ENCODE assay signal across 12 cellular contexts in the genomic region with DNA sequence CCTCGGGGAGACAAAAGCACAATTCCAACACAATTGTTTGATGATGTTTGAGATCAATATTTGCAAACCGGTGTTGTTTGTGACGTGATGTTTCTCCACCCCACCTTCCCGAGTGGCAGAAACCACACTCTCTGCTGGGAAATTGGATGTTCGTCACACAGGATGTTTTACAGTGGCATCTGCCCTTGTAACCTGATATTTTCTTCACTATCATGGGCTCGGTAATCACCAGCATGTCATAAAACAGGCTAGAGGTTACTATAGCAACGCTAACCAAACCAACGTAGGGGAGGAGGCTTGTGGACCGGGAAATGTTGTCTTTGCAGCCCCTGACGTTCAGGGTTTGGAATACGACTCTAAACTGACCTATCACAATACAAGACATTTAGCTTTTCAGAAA.
A peak's percentile ranks its signal among the peaks of the same experiment; 100 is the strongest.
DNase-seq lines count a peak whose midpoint lies in the region; ATAC-seq and TF ChIP-seq lines count a peak whose summit lies in the region.
"Had no signal": no experiment of that assay in that cellular context is flagged by ENCODE, and none has a peak within 500 bp of the region (broad histone marks: within the 10 kb centered on the region; RNA-seq: fewer than 3 reads in every experiment).

No MANE protein-coding gene starts in this region.

- no peak overlapping the region for H3K14ac ChIP-seq in mesenchymal stem cell (ENCODE audit: low read length in 2 of 2)

- no peaks in the 10 kb centered on the region for H3K79me1 ChIP-seq in mesenchymal stem cell (replicated peaks; ENCODE audit: low read length, poor library complexity, severe bottlenecking)

- no peak overlapping the region for H2BK5ac ChIP-seq in mesenchymal stem cell (ENCODE audit: low read depth, low read length, poor library complexity, severe bottlenecking)

- TF ChIP-seq CTCF in sigmoid colon (IDR thresholded peaks at IDR 0.05) = no peak

- no peak for TF ChIP-seq POLR2A in sigmoid colon (IDR thresholded peaks at IDR 0.05)

- H3K4me1 ChIP-seq in mesenchymal stem cell (ENCODE audit: control insufficient read depth, insufficient read depth, low read depth, low read length) (peaks cover 5% of the 10 kb centered on the region), sigmoid colon (peaks cover 0 to 7% (median 2%) of the 10 kb centered on the region in 4 donors)

- no peak overlapping the region for H3K4me3 Mint-ChIP-seq in T-helper 2 cell treated with Interferon-gamma antibody and Interleukin-4, amounts not matched to agents 5 μg/mL and 100 μg/mL, for 36 hours
- H3K4me3 Mint-ChIP-seq: CD8-positive, alpha-beta T cell had no signal

- no peak overlapping the region for H2BK15ac ChIP-seq in mesenchymal stem cell (ENCODE audit: low read depth, poor library complexity, severe bottlenecking)

- H3K9ac ChIP-seq in mesenchymal stem cell (ENCODE audit: low read length) = no peak overlapping the region

- H4K91ac ChIP-seq in mesenchymal stem cell (ENCODE audit: low read length) = no peak overlapping the region

- H3K27ac Mint-ChIP-seq in T-helper 2 cell treated with Interferon-gamma antibody and Interleukin-4, amounts not matched to agents 5 μg/mL and 100 μg/mL, for 36 hours = no peak overlapping the region
- H3K27ac Mint-ChIP-seq: CD8-positive, alpha-beta T cell had no signal

- no peak overlapping the region for H3K4me3 ChIP-seq in mesenchymal stem cell (ENCODE audit: insufficient read depth in 1 of 2, low read depth in 1 of 2, low read length in 2 of 2)
- H3K4me3 ChIP-seq in sigmoid colon = no peak overlapping the region

- H2BK120ac ChIP-seq in mesenchymal stem cell (ENCODE audit: low read depth, low read length) = no peak overlapping the region

- H3K27ac ChIP-seq in mesenchymal stem cell (ENCODE audit: low read length, poor library complexity, severe bottlenecking) (no peak overlapping the region), sigmoid colon (no peak overlapping the region)

- no peak overlapping the region for H4K8ac ChIP-seq in mesenchymal stem cell (ENCODE audit: low read length)

- DNase-seq in DMS153 (lab: John Stamatoyannopoulos, UW) = peak; percentile 99
- peak; percentile 75 for DNase-seq in NCI-H187 treated with DMSO at 0.1 percent for 48 hours (lab: John Stamatoyannopoulos, UW)
- DNase-seq in SW480 (ENCODE audit: low spot score) = peak; percentile 80
- DNase-seq in mesenchymal stem cell = peak; percentile 87
- DNase-seq in activated CD4-positive, CD25-positive, alpha-beta regulatory T cell treated with anti-CD3 and anti-CD28 coated beads, Interleukin-2, amount 50 U/mL, for 72 hours = no peak
- no peak for DNase-seq in T-helper 2 cell treated with Interferon-gamma antibody and Interleukin-4, amounts not matched to agents 5 μg/mL and 100 μg/mL, for 36 hours (ENCODE audit: low spot score)
- no peak for DNase-seq in sigmoid colon
- DNase-seq: activated gamma-delta T cell treated with Interleukin-2 at 50 U/mL for 16 hours; CD8-positive, alpha-beta T cell; midbrain; T-helper 2 cell had no signal

- H3K4me2 ChIP-seq in mesenchymal stem cell (ENCODE audit: low read length, poor library complexity, severe bottlenecking) = no peak overlapping the region

- H3K18ac ChIP-seq in mesenchymal stem cell (ENCODE audit: low read depth in 1 of 2, low read length in 2 of 2) = no peak overlapping the region

- no peak overlapping the region for H3K4ac ChIP-seq in mesenchymal stem cell (ENCODE audit: low read depth in 1 of 2, low read length in 2 of 2)

- no peak overlapping the region for H2AFZ ChIP-seq in mesenchymal stem cell (ENCODE audit: low read depth, low read length)

- intact Hi-C loops in sigmoid colon (cut with DNase I) = no loop called here

- no peaks in the 10 kb centered on the region for H3K4me1 Mint-ChIP-seq in T-helper 2 cell treated with Interferon-gamma antibody and Interleukin-4, amounts not matched to agents 5 μg/mL and 100 μg/mL, for 36 hours (ENCODE audit: low read depth)

- no peaks in the 10 kb centered on the region for H3K9me3 Mint-ChIP-seq in T-helper 2 cell treated with Interferon-gamma antibody and Interleukin-4, amounts not matched to agents 5 μg/mL and 100 μg/mL, for 36 hours
- H3K9me3 Mint-ChIP-seq: CD8-positive, alpha-beta T cell had no signal

- no peaks in the 10 kb centered on the region for H3K36me3 ChIP-seq in mesenchymal stem cell (ENCODE audit: control insufficient read depth in 1 of 2, insufficient read depth in 2 of 2, low read depth in 1 of 2, low read length in 2 of 2)
- no peaks in the 10 kb centered on the region for H3K36me3 ChIP-seq in sigmoid colon

- WGBS in mesenchymal stem cell = 45% methylated on average over 11 of the region's 11 CpGs
- 8 to 27% methylated on average over 11 of the region's 11 CpGs for WGBS in sigmoid colon, 2 donors

- no peak for ATAC-seq in HG03521 (IDR thresholded peaks at IDR 0.05; ENCODE audit: unreplicated experiment)
- ATAC-seq: CD8-positive, alpha-beta T cell had no signal

- TF ChIP-seq EP300 in sigmoid colon (IDR thresholded peaks at IDR 0.05) = no peak

- no peak overlapping the region for H2AK5ac ChIP-seq in mesenchymal stem cell (ENCODE audit: low read length, severe bottlenecking)

- H3K23ac ChIP-seq in mesenchymal stem cell (ENCODE audit: low read length in 2 of 2) = no peak overlapping the region

- H2BK12ac ChIP-seq in mesenchymal stem cell (ENCODE audit: low read length in 2 of 2) = no peak overlapping the region

- no peaks in the 10 kb centered on the region for H3K36me3 Mint-ChIP-seq in T-helper 2 cell treated with Interferon-gamma antibody and Interleukin-4, amounts not matched to agents 5 μg/mL and 100 μg/mL, for 36 hours (ENCODE audit: low read depth)
- H3K36me3 Mint-ChIP-seq: CD8-positive, alpha-beta T cell had no signal

- H3K27me3 Mint-ChIP-seq in T-helper 2 cell treated with Interferon-gamma antibody and Interleukin-4, amounts not matched to agents 5 μg/mL and 100 μg/mL, for 36 hours (ENCODE audit: low read depth) = no peaks in the 10 kb centered on the region

- no peaks in the 10 kb centered on the region for H3K9me3 ChIP-seq in mesenchymal stem cell (ENCODE audit: control insufficient read depth, low read length)
- H3K9me3 ChIP-seq in sigmoid colon = no peaks in the 10 kb centered on the region

- H3K27me3 ChIP-seq in mesenchymal stem cell (ENCODE audit: control insufficient read depth in 1 of 2, insufficient read depth in 1 of 2, low read length in 2 of 2) = no peaks in the 10 kb centered on the region
- no peaks in the 10 kb centered on the region for H3K27me3 ChIP-seq in sigmoid colon

Comparison
In these comparisons a context has a peak if more than half of its experiments do, and no peak if none do; other contexts are left out.
1. DNase-seq: peak in DMS153 (single experiment), NCI-H187 treated with DMSO at 0.1 percent for 48 hours (single experiment), SW480 (single experiment) and mesenchymal stem cell (single experiment); none in activated CD4-positive, CD25-positive, alpha-beta regulatory T cell treated with anti-CD3 and anti-CD28 coated beads, Interleukin-2, amount 50 U/mL, for 72 hours (single experiment), T-helper 2 cell treated with Interferon-gamma antibody and Interleukin-4, amounts not matched to agents 5 μg/mL and 100 μg/mL, for 36 hours (single experiment) and sigmoid colon (single experiment).